In genomic region chr11:130314749-130315285, GRCh38 we compare ENCODE assay signal across 1 cellular context.
TF ChIP-seq lines count a peak whose summit lies in the region.

TSS of gene ZBTB44 (minus strand) at chr11:130314917. CDS start at chr11:130261873, 53,044 bp downstream.

TF ChIP-seq in HepG2, 621 proteins besides CTCF, POLR2A, EP300 and RAD21 (continued from another document):
- TF ChIP-seq CBX1 (IDR thresholded peaks at IDR 0.05; ENCODE audit: low read depth), result peak; percentile 43
- 0 out of 2 replicates have a peak, but pooled peaks have one; percentile 27 for TF ChIP-seq PATZ1 (CRISPR knock-in tag; IDR thresholded peaks at IDR 0.05)
- TF ChIP-seq HMGA1 (CRISPR knock-in tag; conservative IDR thresholded peaks at IDR 0.05), result no peak
- TF ChIP-seq FOXK1 (CRISPR knock-in tag; IDR thresholded peaks at IDR 0.05; ENCODE audit: borderline replicate concordance, low read depth), result 0 out of 2 replicates have a peak, but pooled peaks have one; percentile 11
- TF ChIP-seq ZNF292 (CRISPR knock-in tag; IDR thresholded peaks at IDR 0.05; ENCODE audit: borderline replicate concordance, low read depth), result no peak
- TF ChIP-seq RBFOX2 (IDR thresholded peaks at IDR 0.05; ENCODE audit: low read depth, low read length), result peak; percentile 45
- peak; percentile 5; the same call in 1 of the 2 replicates for TF ChIP-seq HDAC1 (CRISPR knock-in tag; IDR thresholded peaks at IDR 0.05)
- TF ChIP-seq ZNF629 (CRISPR knock-in tag; conservative IDR thresholded peaks at IDR 0.05), result 0 out of 2 replicates have a peak, but pooled peaks have one; percentile 21
- peak; percentile 76 for TF ChIP-seq ZNF777 (CRISPR knock-in tag; IDR thresholded peaks at IDR 0.05)
- no peak for TF ChIP-seq SIX1 (CRISPR knock-in tag; IDR thresholded peaks at IDR 0.05; ENCODE audit: borderline replicate concordance)
- TF ChIP-seq BHLHE40 (IDR thresholded peaks at IDR 0.05; ENCODE audit: low read length), result peak; percentile 62
- TF ChIP-seq ZMYM4 (CRISPR knock-in tag; IDR thresholded peaks at IDR 0.05), result peak; percentile 5; the same call in 1 of the 2 replicates
- no peak for TF ChIP-seq KLF13 (CRISPR knock-in tag; IDR thresholded peaks at IDR 0.05)
- no peak for TF ChIP-seq ZBTB7B (CRISPR knock-in tag; IDR thresholded peaks at IDR 0.05)
- peak; percentile 96 for TF ChIP-seq HNRNPK (IDR thresholded peaks at IDR 0.05; ENCODE audit: low read depth, low read length, poor library complexity, severe bottlenecking)
